9 cellular contexts compared by ENCODE assay signal in the genomic region with DNA sequence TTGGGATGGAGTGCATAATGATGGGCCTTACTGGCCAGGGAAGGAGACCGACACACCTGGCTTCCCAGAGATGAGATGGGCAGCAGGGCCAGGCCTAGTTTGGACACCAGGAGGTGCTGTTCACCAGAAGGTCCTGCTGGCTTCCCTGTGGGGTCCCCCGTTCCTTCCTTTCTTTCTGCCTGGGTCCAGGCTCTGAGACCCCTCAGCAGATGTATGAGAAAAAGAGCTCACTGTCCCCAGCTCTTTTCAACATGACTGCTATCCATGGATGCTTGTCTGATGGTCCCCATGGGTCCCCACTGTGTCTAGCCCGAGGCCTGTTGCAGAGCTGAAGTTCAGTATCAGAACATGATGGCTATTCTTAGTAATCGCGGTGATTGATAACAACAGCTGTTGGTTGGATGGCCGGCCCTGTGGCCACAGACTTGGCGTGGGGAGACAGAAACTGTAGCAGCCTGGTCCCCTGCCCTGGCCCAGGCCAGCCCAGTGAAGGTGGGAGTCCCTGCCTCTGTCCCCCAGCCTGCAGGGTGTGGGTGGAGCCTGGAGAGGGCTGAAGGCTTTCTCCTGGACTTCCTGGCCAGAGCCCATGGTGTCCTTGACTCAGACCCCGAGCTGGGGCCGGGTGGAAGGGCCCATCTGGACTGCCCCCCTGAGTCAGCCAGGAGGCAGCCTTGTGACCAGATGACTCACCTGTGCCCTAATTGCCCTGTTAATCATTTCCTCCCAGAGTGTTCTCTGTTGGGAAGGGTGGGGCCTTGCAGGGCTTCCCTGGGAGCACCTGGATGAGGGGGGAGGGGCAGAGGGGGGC. TPM values are rescaled to one million over a fixed set of nuclear protein-coding genes. Genes with fewer than 3 reads are reported as not detected.
DNase-seq lines count a peak whose midpoint lies in the region; ATAC-seq and TF ChIP-seq lines count a peak whose summit lies in the region.
"Had no signal": no experiment of that assay in that cellular context is flagged by ENCODE, and none has a peak within 500 bp of the region (broad histone marks: within the 10 kb centered on the region; RNA-seq: fewer than 3 reads in every experiment).

No MANE protein-coding gene starts in this region.

- DNase-seq in AG04449 (ENCODE audit: low read depth, low spot score) (no peak), GM10248 (ENCODE audit: extremely low spot score) (peak; percentile 77), NAMALWA (ENCODE audit: low spot score) (peak; percentile 54), fibroblast of the aortic adventitia (ENCODE audit: low read depth) (peak; percentile 85), neural crest cell (ENCODE audit: low read depth, low spot score) (peak; percentile 66), putamen (ENCODE audit: low spot score) (no peak)
- peak; percentile 68 for DNase-seq in activated CD8-positive, alpha-beta memory T cell treated with anti-CD3 and anti-CD28 coated beads, Interleukin-2, amount 10 ng/mL, durations not matched to agents 7 days and 5 days

- H3K9me3 Mint-ChIP-seq in activated CD8-positive, alpha-beta memory T cell treated with anti-CD3 and anti-CD28 coated beads, Interleukin-2, amount 10 ng/mL, durations not matched to agents 7 days and 5 days (ENCODE audit: low read depth) = no peaks in the 10 kb centered on the region
- no peaks in the 10 kb centered on the region for H3K9me3 Mint-ChIP-seq in neural crest cell
- H3K9me3 Mint-ChIP-seq: naive thymus-derived CD4-positive, alpha-beta T cell had no signal

- H3K4me3 ChIP-seq in AG04449 (ENCODE audit: low read depth, low read length) = no peak overlapping the region
- H3K4me3 ChIP-seq in fibroblast of the aortic adventitia (ENCODE audit: low read depth, low read length) = no peak overlapping the region

- CTCF ChIA-PET in AG04449 (lab: Yijun Ruan, JAX) = interaction anchor here (0.6 to 15.1 kb wide), 52 partner anchors 10 to 1019 kb away, joined by 3 to 539 read pairs (median 4); a partner anchor contains a TSS
- CTCF ChIA-PET in GM10248 (lab: Yijun Ruan, JAX) = interaction anchor here (0.7 to 18.3 kb wide), 30 partner anchors 8 to 564 kb away, joined by 3 to 231 read pairs (median 4); a partner anchor contains a TSS
- CTCF ChIA-PET in activated CD8-positive, alpha-beta memory T cell treated with anti-CD3 and anti-CD28 coated beads, Interleukin-2, amount 10 ng/mL, durations not matched to agents 7 days and 5 days (lab: Charles Lee) = interaction anchor here (0.5 to 6.6 kb wide), 18 partner anchors 8 to 174 kb away, joined by 3 to 64 read pairs (median 4); a partner anchor contains a TSS

- no peak overlapping the region for H3K27ac Mint-ChIP-seq in activated CD8-positive, alpha-beta memory T cell treated with anti-CD3 and anti-CD28 coated beads, Interleukin-2, amount 10 ng/mL, durations not matched to agents 7 days and 5 days
- no peak overlapping the region for H3K27ac Mint-ChIP-seq in neural crest cell (ENCODE audit: unreplicated experiment)

- H3K4me3 Mint-ChIP-seq in activated CD8-positive, alpha-beta memory T cell treated with anti-CD3 and anti-CD28 coated beads, Interleukin-2, amount 10 ng/mL, durations not matched to agents 7 days and 5 days = no peak overlapping the region
- no peak overlapping the region for H3K4me3 Mint-ChIP-seq in neural crest cell
- H3K4me3 Mint-ChIP-seq: naive thymus-derived CD4-positive, alpha-beta T cell had no signal

- H3K4me1 Mint-ChIP-seq in activated CD8-positive, alpha-beta memory T cell treated with anti-CD3 and anti-CD28 coated beads, Interleukin-2, amount 10 ng/mL, durations not matched to agents 7 days and 5 days = peaks cover 46% of the 10 kb centered on the region
- H3K4me1 Mint-ChIP-seq in neural crest cell = peaks cover 42% of the 10 kb centered on the region

- no peaks in the 10 kb centered on the region for H3K36me3 Mint-ChIP-seq in activated CD8-positive, alpha-beta memory T cell treated with anti-CD3 and anti-CD28 coated beads, Interleukin-2, amount 10 ng/mL, durations not matched to agents 7 days and 5 days
- no peaks in the 10 kb centered on the region for H3K36me3 Mint-ChIP-seq in neural crest cell (ENCODE audit: low read depth)
- H3K36me3 Mint-ChIP-seq: naive thymus-derived CD4-positive, alpha-beta T cell had no signal

- H3K27me3 Mint-ChIP-seq in activated CD8-positive, alpha-beta memory T cell treated with anti-CD3 and anti-CD28 coated beads, Interleukin-2, amount 10 ng/mL, durations not matched to agents 7 days and 5 days = peaks cover 3% of the 10 kb centered on the region
- peaks cover 13% of the 10 kb centered on the region for H3K27me3 Mint-ChIP-seq in neural crest cell (ENCODE audit: low read depth)

- TF ChIP-seq CTCF in AG04449 (IDR thresholded peaks at IDR 0.05; ENCODE audit: insufficient read depth, low read length, missing control alignments) = peak; percentile 94
- TF ChIP-seq CTCF in GM10248 (IDR thresholded peaks at IDR 0.05; ENCODE audit: control extremely low read depth, extremely low read depth, low read depth, missing control alignments) = peak; percentile 80
- TF ChIP-seq CTCF in fibroblast of the aortic adventitia (IDR thresholded peaks at IDR 0.05; ENCODE audit: insufficient read depth, low read length) = peak; percentile 96
- TF ChIP-seq CTCF in neural crest cell (conservative IDR thresholded peaks at IDR 0.05) = peak; percentile 84

- POLR2A ChIA-PET in AG04449 (lab: Yijun Ruan, JAX) (interaction anchor here (1.0 to 1.4 kb wide), 5 partner anchors 103 to 122 kb away, joined by 3 to 8 read pairs (median 4); a partner anchor contains a TSS), GM10248 (lab: Yijun Ruan, JAX) (interaction anchor here (0.8 kb wide), 1 partner anchor 10 kb away, joined by 3 read pairs; a partner anchor contains a TSS)

- ATAC-seq in activated CD8-positive, alpha-beta memory T cell treated with anti-CD3 and anti-CD28 coated beads, Interleukin-2, amount 10 ng/mL, durations not matched to agents 7 days and 5 days = no peak
- ATAC-seq in GM19328 (IDR thresholded peaks at IDR 0.05; ENCODE audit: unreplicated experiment) = no peak
- ATAC-seq: naive thymus-derived CD4-positive, alpha-beta T cell had no signal

RNA-seq across cellular contexts. Expression of a gene that starts 9.9 kb away (rescaled TPM):
- 10 to 100 TPM; 70.9 to 74.4 TPM for total RNA-seq in activated CD8-positive, alpha-beta memory T cell treated with anti-CD3 and anti-CD28 coated beads, Interleukin-2, amount 10 ng/mL, durations not matched to agents 7 days and 5 days
- total RNA-seq in fibroblast of the aortic adventitia (ENCODE audit: low replicate concordance) = 5.2 and 9.9 TPM in 2 replicates
- total RNA-seq in neural crest cell = 29.9 and 32.9 TPM in 2 replicates

RNA-seq across cellular contexts. Expression of a gene that starts 31.2 kb away (rescaled TPM):
- total RNA-seq in activated CD8-positive, alpha-beta memory T cell treated with anti-CD3 and anti-CD28 coated beads, Interleukin-2, amount 10 ng/mL, durations not matched to agents 7 days and 5 days = 10 to 100 TPM; 44.9 to 71.3 TPM
- total RNA-seq in fibroblast of the aortic adventitia (ENCODE audit: low replicate concordance) (13.4 and 91.2 TPM in 2 replicates), neural crest cell (16.0 TPM in 2 replicates)

Comparison
In these comparisons a context has a peak if more than half of its experiments do, and no peak if none do; other contexts are left out.
1. DNase-seq: peak in GM10248 (single experiment), NAMALWA (single experiment), activated CD8-positive, alpha-beta memory T cell treated with anti-CD3 and anti-CD28 coated beads, Interleukin-2, amount 10 ng/mL, durations not matched to agents 7 days and 5 days (single experiment), fibroblast of the aortic adventitia (single experiment) and neural crest cell (single experiment); none in AG04449 (single experiment) and putamen (single experiment).
2. Peak in every context shown above with its lines, with median percentiles within 50 percentile points of each other: CTCF ChIP-seq.